ENCODE assay signal across 35 cellular contexts in the genomic region with DNA sequence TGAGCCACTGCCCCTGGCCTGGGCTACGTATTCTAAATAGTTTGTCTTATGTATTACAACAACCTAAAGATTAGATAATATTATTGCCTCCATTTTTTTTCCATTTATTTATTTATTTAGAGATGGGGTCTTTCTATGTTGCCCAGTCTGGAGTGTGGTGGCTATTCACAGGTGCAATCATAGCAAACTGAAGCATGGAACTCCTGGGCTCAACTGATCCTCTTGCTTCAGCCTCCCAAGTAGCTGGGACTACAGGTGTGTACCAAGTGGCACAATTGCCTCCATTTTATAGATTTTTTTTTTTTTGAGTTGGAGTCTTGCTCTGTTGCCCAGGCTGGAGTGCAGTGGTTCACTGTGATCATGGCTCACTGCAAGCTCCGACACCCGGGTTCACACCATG.
"Had no signal": no experiment of that assay in that cellular context is flagged by ENCODE, and none has a peak within 500 bp of the region (broad histone marks: within the 10 kb centered on the region; RNA-seq: fewer than 3 reads in every experiment).

No MANE protein-coding gene starts in this region.

- H3K27ac ChIP-seq: adrenal gland, body of pancreas, brain microvascular endothelial cell, breast epithelium, VCaP had no signal

- ATAC-seq: activated CD4-positive, CD25-positive, alpha-beta regulatory T cell treated with anti-CD3 and anti-CD28 coated beads, Interleukin-2, amount 50 U/mL, for 24 hours; activated CD8-positive, alpha-beta T cell treated with anti-CD3 and anti-CD28 coated beads, Interleukin-2, amount 10 ng/mL, durations not matched to agents 7 days and 5 days; activated naive CD4-positive, alpha-beta T cell treated with anti-CD3 and anti-CD28 coated beads, Interleukin-2, amount 50 U/mL, for 72 hours; activated T-cell treated with anti-CD3 and anti-CD28 coated beads, Interleukin-2, amount 50 U/mL, for 72 hours; activated T-helper 17 cell treated with anti-CD3 and anti-CD28 coated beads, Interleukin-2, amount 50 U/mL, for 72 hours; body of pancreas had no signal

- H3K27me3 Mint-ChIP-seq: activated CD4-positive, alpha-beta memory T cell treated with anti-CD3 and anti-CD28 coated beads, Interleukin-2, amount 10 ng/mL, durations not matched to agents 7 days and 5 days; activated CD4-positive, alpha-beta T cell treated with anti-CD3 and anti-CD28 coated beads for 36 hours; activated CD8-positive, alpha-beta memory T cell treated with anti-CD3 and anti-CD28 coated beads, Interleukin-2, amount 10 ng/mL, durations not matched to agents 7 days and 5 days; activated naive CD8-positive, alpha-beta T cell treated with anti-CD3 and anti-CD28 coated beads for 36 hours; activated T-helper 17 cell treated with anti-CD3 and anti-CD28 coated beads, Interleukin-2, amount 50 U/mL, for 72 hours; T-cell had no signal

- H3K36me3 Mint-ChIP-seq: activated naive CD4-positive, alpha-beta T cell treated with anti-CD3 and anti-CD28 coated beads, Interleukin-2, amount 50 U/mL, for 72 hours; activated naive CD8-positive, alpha-beta T cell treated with anti-CD3 and anti-CD28 coated beads for 36 hours; T-cell had no signal

- H3K27ac Mint-ChIP-seq: activated CD4-positive, alpha-beta T cell treated with anti-CD3 and anti-CD28 coated beads for 36 hours; activated naive CD4-positive, alpha-beta T cell treated with anti-CD3 and anti-CD28 coated beads for 36 hours; activated naive CD8-positive, alpha-beta T cell treated with anti-CD3 and anti-CD28 coated beads for 36 hours; activated T-cell treated with anti-CD3 and anti-CD28 coated beads, Interleukin-2, amount 50 U/mL, for 72 hours; activated T-helper 1 cell treated with anti-CD3 and anti-CD28 coated beads, Interleukin-12 subunit alpha, Interleukin-12 subunit beta, Interleukin-2, Interleukin-4 antibody, amounts not matched to agents 30 ng/mL and 10 ng/mL and 1 ng/mL, durations not matched to agents 14 hours and 24 hours and 36 hours had no signal

- DNase-seq: activated CD4-positive, alpha-beta memory T cell treated with anti-CD3 and anti-CD28 coated beads, Interleukin-2, amount 10 ng/mL, durations not matched to agents 7 days and 5 days; activated CD4-positive, alpha-beta T cell treated with anti-CD3 and anti-CD28 coated beads for 1 hour; activated CD4-positive, alpha-beta T cell treated with anti-CD3 and anti-CD28 coated beads for 36 hours; activated CD4-positive, alpha-beta T cell treated with anti-CD3 and anti-CD28 coated beads for 48 hours; activated CD4-positive, alpha-beta T cell treated with anti-CD3 and anti-CD28 coated beads, Interleukin-2, amount 50 U/mL, for 48 hours; activated CD4-positive, CD25-positive, alpha-beta regulatory T cell; activated CD8-positive, alpha-beta memory T cell treated with anti-CD3 and anti-CD28 coated beads for 24 hours; activated CD8-positive, alpha-beta memory T cell treated with anti-CD3 and anti-CD28 coated beads, Interleukin-2, amount 10 ng/mL, durations not matched to agents 7 days and 5 days; activated CD8-positive, alpha-beta T cell treated with anti-CD3 and anti-CD28 coated beads, Interleukin-2, amount 10 ng/mL, durations not matched to agents 7 days and 5 days; activated effector memory CD4-positive, alpha-beta T cell treated with anti-CD3 and anti-CD28 coated beads, Interleukin-2, amount 50 U/mL, for 16 hours; activated gamma-delta T cell treated with Interleukin-2 at 50 U/mL for 16 hours; activated naive CD4-positive, alpha-beta T cell; activated naive CD4-positive, alpha-beta T cell treated with anti-CD3 and anti-CD28 coated beads for 36 hours; activated naive CD4-positive, alpha-beta T cell treated with anti-CD3 and anti-CD28 coated beads, Interleukin-2, amount 50 U/mL, for 16 hours; activated naive CD8-positive, alpha-beta T cell treated with anti-CD3 and anti-CD28 coated beads for 36 hours; activated T-cell treated with anti-CD3 and anti-CD28 coated beads for 4 hours; activated T-cell treated with anti-CD3 and anti-CD28 coated beads, Interleukin-2, amount 50 U/mL, for 1 hour; activated T-cell treated with anti-CD3 and anti-CD28 coated beads, Interleukin-2, amount 50 U/mL, for 4 hours; activated T-cell treated with anti-CD3 and anti-CD28 coated beads, Interleukin-2, amount 50 U/mL, for 72 hours; adrenal gland; amniotic stem cell; aorta; body of pancreas; brain microvascular endothelial cell; central memory CD4-positive, alpha-beta T cell; T-cell; T-helper 2 cell; T-helper 9 cell had no signal

- H3K9me3 Mint-ChIP-seq: activated CD4-positive, alpha-beta memory T cell treated with anti-CD3 and anti-CD28 coated beads, Interleukin-2, amount 10 ng/mL, durations not matched to agents 7 days and 5 days; activated naive CD4-positive, alpha-beta T cell treated with anti-CD3 and anti-CD28 coated beads for 36 hours; activated naive CD4-positive, alpha-beta T cell treated with anti-CD3 and anti-CD28 coated beads, Interleukin-2, amount 50 U/mL, for 72 hours; activated naive CD8-positive, alpha-beta T cell treated with anti-CD3 and anti-CD28 coated beads for 36 hours; activated T-cell treated with anti-CD3 and anti-CD28 coated beads, Interleukin-2, amount 50 U/mL, for 4 hours; activated T-cell treated with anti-CD3 and anti-CD28 coated beads, Interleukin-2, amount 50 U/mL, for 72 hours; activated T-helper 1 cell treated with anti-CD3 and anti-CD28 coated beads, Interleukin-12 subunit alpha, Interleukin-12 subunit beta, Interleukin-2, Interleukin-4 antibody, amounts not matched to agents 30 ng/mL and 10 ng/mL and 1 ng/mL, durations not matched to agents 14 hours and 24 hours and 36 hours; activated T-helper 17 cell treated with anti-CD3 and anti-CD28 coated beads, Interleukin-2, amount 50 U/mL, for 72 hours; T-cell; T-helper 2 cell treated with Interferon-gamma antibody and Interleukin-4, amounts not matched to agents 5 μg/mL and 100 μg/mL, for 36 hours had no signal

- H3K27me3 ChIP-seq: adrenal gland, body of pancreas, brain microvascular endothelial cell, breast epithelium had no signal

- H3K4me3 Mint-ChIP-seq: activated CD4-positive, alpha-beta memory T cell treated with anti-CD3 and anti-CD28 coated beads, Interleukin-2, amount 10 ng/mL, durations not matched to agents 7 days and 5 days; activated CD4-positive, alpha-beta T cell treated with anti-CD3 and anti-CD28 coated beads for 36 hours; activated CD8-positive, alpha-beta memory T cell treated with anti-CD3 and anti-CD28 coated beads, Interleukin-2, amount 10 ng/mL, durations not matched to agents 7 days and 5 days; activated CD8-positive, alpha-beta T cell treated with anti-CD3 and anti-CD28 coated beads, Interleukin-2, amount 10 ng/mL, durations not matched to agents 7 days and 5 days; activated naive CD4-positive, alpha-beta T cell treated with anti-CD3 and anti-CD28 coated beads for 36 hours; activated naive CD8-positive, alpha-beta T cell treated with anti-CD3 and anti-CD28 coated beads for 36 hours; activated T-cell treated with anti-CD3 and anti-CD28 coated beads, Interleukin-2, amount 50 U/mL, for 4 hours; activated T-cell treated with anti-CD3 and anti-CD28 coated beads, Interleukin-2, amount 50 U/mL, for 72 hours; activated T-helper 1 cell treated with anti-CD3 and anti-CD28 coated beads, Interleukin-12 subunit alpha, Interleukin-12 subunit beta, Interleukin-2, Interleukin-4 antibody, amounts not matched to agents 30 ng/mL and 10 ng/mL and 1 ng/mL, durations not matched to agents 14 hours and 24 hours and 36 hours; T-helper 2 cell treated with Interferon-gamma antibody and Interleukin-4, amounts not matched to agents 5 μg/mL and 100 μg/mL, for 36 hours had no signal

- H3K36me3 ChIP-seq: adrenal gland, brain microvascular endothelial cell, breast epithelium had no signal

- H3K4me1 ChIP-seq: adrenal gland, body of pancreas, breast epithelium had no signal

- H3K4me3 ChIP-seq: adrenal gland, body of pancreas, breast epithelium had no signal

- H3K9me3 ChIP-seq: adrenal gland, body of pancreas, breast epithelium had no signal
